In genomic region chr11:36131719-36132349, GRCh38 we compare ENCODE assay signal across 8 cellular contexts.
A peak's percentile ranks its signal among the peaks of the same experiment; 100 is the strongest.
DNase-seq lines count a peak whose midpoint lies in the region; ATAC-seq and TF ChIP-seq lines count a peak whose summit lies in the region.

No MANE protein-coding gene starts in this region.

- H3K79me2 ChIP-seq in neural cell (replicated peaks; ENCODE audit: insufficient read depth, low read length): no peaks in the 10 kb centered on the region

- H3K9ac ChIP-seq in neural cell (ENCODE audit: low read length): no peak overlapping the region

- no peaks in the 10 kb centered on the region for H3K9me2 ChIP-seq in neural cell (ENCODE audit: insufficient read depth, low read length)

- no peak overlapping the region for H3K27ac ChIP-seq in RWPE2 (ENCODE audit: poor library complexity, severe bottlenecking)
- peak overlapping the region in 1 of 4 donors; percentile 21 for H3K27ac ChIP-seq in esophagus squamous epithelium
- no peak overlapping the region for H3K27ac ChIP-seq in neural cell (ENCODE audit: low read length)

- peak; percentile 58 for TF ChIP-seq CTCF in RWPE2 (IDR thresholded peaks at IDR 0.05; ENCODE audit: poor library complexity, severe bottlenecking)
- peak in 4 of 6 experiments; percentile 42 to 59 (median 48) for TF ChIP-seq CTCF in esophagus squamous epithelium (IDR thresholded peaks at IDR 0.05)
- TF ChIP-seq CTCF in neural cell (IDR thresholded peaks at IDR 0.05; ENCODE audit: poor library complexity, severe bottlenecking): peak; percentile 83

- H3K4me2 ChIP-seq in neural cell (ENCODE audit: low read length): no peak overlapping the region

- H2AFZ ChIP-seq in neural cell (ENCODE audit: low read depth, low read length): no peak overlapping the region

- no peak for TF ChIP-seq POLR2A in esophagus squamous epithelium (IDR thresholded peaks at IDR 0.05)

- H3K27me3 ChIP-seq in RWPE2 (ENCODE audit: insufficient read depth, poor library complexity, severe bottlenecking) (no peaks in the 10 kb centered on the region), esophagus squamous epithelium (no peaks in the 10 kb centered on the region), neural cell (ENCODE audit: insufficient read depth, low read depth, low read length) (no peaks in the 10 kb centered on the region)

- 15 to 20% methylated on average over 7 to 8 of the region's 8 CpGs for WGBS in esophagus squamous epithelium, 2 donors

- peak; percentile 52 for DNase-seq in 8988T
- DNase-seq in GM19238 (ENCODE audit: insufficient read length, low spot score): peak; percentile 13
- no peak for DNase-seq in RWPE2 (ENCODE audit: low spot score)
- no peak for DNase-seq in esophagus squamous epithelium (lab: John Stamatoyannopoulos, UW)
- no peak for DNase-seq in SKM-1 treated with dmso at 0.1 percent for 144 hours (lab: John Stamatoyannopoulos, UW; ENCODE audit: unreplicated experiment)
- no peak for DNase-seq in NCI-H510A (lab: John Stamatoyannopoulos, UW)
- DNase-seq in activated CD4-positive, alpha-beta T cell treated with anti-CD3 and anti-CD28 coated beads, Interleukin-2, amount 50 U/mL, for 4 hours: no peak

- peak; percentile 84 for TF ChIP-seq RAD21 in neural cell (conservative IDR thresholded peaks at IDR 0.05)

- H3K4me3 ChIP-seq in RWPE2 (ENCODE audit: severe bottlenecking) (no peak overlapping the region), esophagus squamous epithelium (no peak overlapping the region), neural cell (ENCODE audit: low read length) (no peak overlapping the region)

- H3K4me1 ChIP-seq in RWPE2 (ENCODE audit: insufficient read depth, poor library complexity, severe bottlenecking) (no peaks in the 10 kb centered on the region), esophagus squamous epithelium (peaks cover 0 to 4% (median 0%) of the 10 kb centered on the region in 3 donors)

- no peaks in the 10 kb centered on the region for H3F3A ChIP-seq in neural cell (ENCODE audit: insufficient read depth, low read length, poor library complexity, severe bottlenecking)

- ATAC-seq in RWPE2 (ENCODE audit: low read depth): peak; percentile 52; the same call in 2 of the 3 replicates

- intact Hi-C loops in esophagus squamous epithelium (cut with DNase I): loop anchor here (10.0 kb wide), 2 partner anchors 307 to 517 kb away; partner anchors contain the start of gene FJX1

- TF ChIP-seq EP300 in neural cell (conservative IDR thresholded peaks at IDR 0.05; ENCODE audit: poor library complexity, severe bottlenecking): no peak

- H3K9me3 ChIP-seq in RWPE2 (ENCODE audit: severe bottlenecking) (no peaks in the 10 kb centered on the region), esophagus squamous epithelium (no peaks in the 10 kb centered on the region), neural cell (ENCODE audit: low read length) (no peaks in the 10 kb centered on the region)

- no peaks in the 10 kb centered on the region for H3K36me3 ChIP-seq in RWPE2 (ENCODE audit: low read depth)
- H3K36me3 ChIP-seq in esophagus squamous epithelium: no peaks in the 10 kb centered on the region
- H3K36me3 ChIP-seq in neural cell (ENCODE audit: insufficient read depth, low read length): no peaks in the 10 kb centered on the region

- H4K20me1 ChIP-seq in neural cell (ENCODE audit: insufficient read depth): no peaks in the 10 kb centered on the region

TF ChIP-seq in neural cell, 6 proteins besides CTCF, POLR2A, EP300 and RAD21:
- peak; percentile 84 for TF ChIP-seq SMC3 (conservative IDR thresholded peaks at IDR 0.05; ENCODE audit: poor library complexity)
- no peak for TF ChIP-seq MXI1 (conservative IDR thresholded peaks at IDR 0.05; ENCODE audit: poor library complexity, severe bottlenecking)

Comparison
In these comparisons a context has a peak if more than half of its experiments do, and no peak if none do; other contexts are left out.
1. DNase-seq: peak in 8988T (single experiment) and GM19238 (single experiment); none in RWPE2 (single experiment), esophagus squamous epithelium (single experiment), SKM-1 treated with dmso at 0.1 percent for 144 hours (single experiment), NCI-H510A (single experiment) and activated CD4-positive, alpha-beta T cell treated with anti-CD3 and anti-CD28 coated beads, Interleukin-2, amount 50 U/mL, for 4 hours (0 of 2).
2. Peak in every context shown above with its lines, with median percentiles within 50 percentile points of each other: CTCF ChIP-seq.